Comparison of ENCODE assay signal across 16 cellular contexts in genomic region chr11:3826721-3827120, GRCh38. TPM values are rescaled to one million over a fixed set of nuclear protein-coding genes. Genes with fewer than 3 reads are reported as not detected.
A peak's percentile ranks its signal among the peaks of the same experiment; 100 is the strongest.
DNase-seq lines count a peak whose midpoint lies in the region; ATAC-seq, FAIRE-seq and TF ChIP-seq lines count a peak whose summit lies in the region.
"Had no signal": no experiment of that assay in that cellular context is flagged by ENCODE, and none has a peak within 500 bp of the region (broad histone marks: within the 10 kb centered on the region; RNA-seq: fewer than 3 reads in every experiment).

No MANE protein-coding gene starts in this region.

- intact Hi-C loops in pancreas (cut with DNase I) = no loop called here

- no peaks in the 10 kb centered on the region for H3K9me3 Mint-ChIP-seq in activated T-cell treated with anti-CD3 and anti-CD28 coated beads, Interleukin-2, amount 50 U/mL, for 24 hours
- peaks cover 0 to under 1% of the 10 kb centered on the region in 2 donors for H3K9me3 Mint-ChIP-seq in stimulated activated naive B cell treated with anti-CD40 and anti-IgM and Interleukin-4, amounts not matched to agents 10 μg/mL and 1 μg/mL and 100 μg/mL, for 72 hours
- H3K9me3 Mint-ChIP-seq: nephron had no signal

- FAIRE-seq in pancreas (lab: Jason Lieb, UNC) (no peak), RCC 7860 (lab: Jason Lieb, UNC) (no peak)

- no peak for ATAC-seq in stimulated activated naive B cell treated with anti-CD40 and anti-IgM and Interleukin-4, amounts not matched to agents 10 μg/mL and 1 μg/mL and 100 μg/mL, for 72 hours (replicated peaks)
- no peak for ATAC-seq in pancreas

- no peak for DNase-seq in activated T-cell treated with anti-CD3 and anti-CD28 coated beads, Interleukin-2, amount 50 U/mL, for 24 hours
- no peak for DNase-seq in activated T-cell treated with anti-CD3 and anti-CD28 coated beads, Interleukin-2, amount 50 U/mL, for 1 hour
- no peak for DNase-seq in stimulated activated naive B cell treated with anti-CD40 and anti-IgM and Interleukin-4, amounts not matched to agents 10 μg/mL and 1 μg/mL and 100 μg/mL, for 72 hours
- no peak for DNase-seq in pancreas
- DNase-seq in NCI-H2107 (lab: John Stamatoyannopoulos, UW) = no peak
- DNase-seq in RCC 7860 (ENCODE audit: low spot score) = no peak
- DNase-seq: ACHN; activated T-cell treated with anti-CD3 and anti-CD28 coated beads for 4 hours; effector CD8-positive, alpha-beta T cell; NCI-H1092 treated with DMSO at 0.1 percent for 48 hours; NCI-H2227 treated with DMSO at 0.1 percent for 48 hours; thyroid gland had no signal

- no peak overlapping the region for H3K4me3 Mint-ChIP-seq in activated T-cell treated with anti-CD3 and anti-CD28 coated beads, Interleukin-2, amount 50 U/mL, for 24 hours
- no peak overlapping the region for H3K4me3 Mint-ChIP-seq in stimulated activated naive B cell treated with anti-CD40 and anti-IgM and Interleukin-4, amounts not matched to agents 10 μg/mL and 1 μg/mL and 100 μg/mL, for 72 hours
- H3K4me3 Mint-ChIP-seq: nephron had no signal

- no peaks in the 10 kb centered on the region for H3K27me3 ChIP-seq in layer of hippocampus (ENCODE audit: control insufficient read depth, insufficient read depth, low read length)
- H3K27me3 ChIP-seq in pancreas = no peaks in the 10 kb centered on the region
- H3K27me3 ChIP-seq: thyroid gland had no signal

- WGBS in pancreas, 2 donors = 96 to 100% methylated on average over 3 of the region's 3 CpGs

- H3K27ac ChIP-seq in angular gyrus (ENCODE audit: low read depth, low read length) (peak overlapping the region; percentile 98), layer of hippocampus (ENCODE audit: low read depth, low read length) (peak overlapping the region; percentile 97), pancreas (no peak overlapping the region)
- H3K27ac ChIP-seq: thyroid gland, VCaP had no signal

- H3K9me3 ChIP-seq in pancreas = no peaks in the 10 kb centered on the region
- H3K9me3 ChIP-seq: thyroid gland had no signal

- H3K4me1 ChIP-seq in pancreas = no peaks in the 10 kb centered on the region
- H3K4me1 ChIP-seq: thyroid gland had no signal

- H3K27me3 Mint-ChIP-seq in activated T-cell treated with anti-CD3 and anti-CD28 coated beads, Interleukin-2, amount 50 U/mL, for 24 hours = no peaks in the 10 kb centered on the region
- no peaks in the 10 kb centered on the region for H3K27me3 Mint-ChIP-seq in stimulated activated naive B cell treated with anti-CD40 and anti-IgM and Interleukin-4, amounts not matched to agents 10 μg/mL and 1 μg/mL and 100 μg/mL, for 72 hours

- peaks cover 85% of the 10 kb centered on the region for H3K36me3 Mint-ChIP-seq in activated T-cell treated with anti-CD3 and anti-CD28 coated beads, Interleukin-2, amount 50 U/mL, for 24 hours (ENCODE audit: low read depth)
- H3K36me3 Mint-ChIP-seq in stimulated activated naive B cell treated with anti-CD40 and anti-IgM and Interleukin-4, amounts not matched to agents 10 μg/mL and 1 μg/mL and 100 μg/mL, for 72 hours = peaks cover 49 to 59% of the 10 kb centered on the region in 2 donors

- H3K36me3 ChIP-seq in pancreas = peaks cover 0 to 10% (median 5%) of the 10 kb centered on the region in 3 donors

- peak overlapping the region; percentile 87 for H3K27ac Mint-ChIP-seq in activated T-cell treated with anti-CD3 and anti-CD28 coated beads, Interleukin-2, amount 50 U/mL, for 24 hours
- H3K27ac Mint-ChIP-seq in stimulated activated naive B cell treated with anti-CD40 and anti-IgM and Interleukin-4, amounts not matched to agents 10 μg/mL and 1 μg/mL and 100 μg/mL, for 72 hours = peak overlapping the region; percentile 86
- H3K27ac Mint-ChIP-seq: nephron had no signal

- no peak for TF ChIP-seq CTCF in pancreas (IDR thresholded peaks at IDR 0.05)

- peaks cover 65% of the 10 kb centered on the region for H3K4me1 Mint-ChIP-seq in activated T-cell treated with anti-CD3 and anti-CD28 coated beads, Interleukin-2, amount 50 U/mL, for 24 hours (ENCODE audit: low read depth)
- H3K4me1 Mint-ChIP-seq in stimulated activated naive B cell treated with anti-CD40 and anti-IgM and Interleukin-4, amounts not matched to agents 10 μg/mL and 1 μg/mL and 100 μg/mL, for 72 hours = peaks cover 48 to 62% of the 10 kb centered on the region in 2 donors
- H3K4me1 Mint-ChIP-seq: nephron had no signal

- H3K4me3 ChIP-seq in pancreas = no peak overlapping the region
- H3K4me3 ChIP-seq: thyroid gland had no signal

RNA-seq across cellular contexts. Expression of gene RHOG, which starts 14.0 kb away (rescaled TPM):
- total RNA-seq in pancreas = 10 to 100 TPM in 5 of 6 donors, 1 to 10 TPM in 1; 9.0 to 27.5 (median 14.0) TPM
- polyA plus RNA-seq in pancreas = 10 to 100 TPM; 13.6 to 18.5 TPM

RNA-seq across cellular contexts. Expression of gene PGAP2, which starts 18.4 kb away (rescaled TPM):
- 10 to 100 TPM; 13.5 to 21.4 (median 17.2) TPM for total RNA-seq in pancreas
- 10 to 100 TPM; 18.6 to 32.9 TPM for polyA plus RNA-seq in pancreas

RNA-seq across cellular contexts. Expression of gene STIM1, which starts 28.7 kb away (rescaled TPM):
- total RNA-seq in pancreas = 10 to 100 TPM; 17.0 to 28.9 (median 20.4) TPM
- polyA plus RNA-seq in pancreas = 10 to 100 TPM; 10.2 to 13.3 TPM

RNA-seq across cellular contexts. Expression of gene NUP98, which starts 29.4 kb away (rescaled TPM):
- total RNA-seq in pancreas = 10 to 100 TPM; 21.2 to 38.0 (median 27.0) TPM
- polyA plus RNA-seq in pancreas = 10 to 100 TPM; 12.2 to 18.7 TPM

Comparison
In these comparisons a context has a peak if more than half of its experiments do, and no peak if none do; other contexts are left out.
1. H3K27ac ChIP-seq: peak in angular gyrus (single experiment) and layer of hippocampus (single experiment); none in pancreas (0 of 4).